15 cellular contexts compared by ENCODE assay signal in the genomic region with DNA sequence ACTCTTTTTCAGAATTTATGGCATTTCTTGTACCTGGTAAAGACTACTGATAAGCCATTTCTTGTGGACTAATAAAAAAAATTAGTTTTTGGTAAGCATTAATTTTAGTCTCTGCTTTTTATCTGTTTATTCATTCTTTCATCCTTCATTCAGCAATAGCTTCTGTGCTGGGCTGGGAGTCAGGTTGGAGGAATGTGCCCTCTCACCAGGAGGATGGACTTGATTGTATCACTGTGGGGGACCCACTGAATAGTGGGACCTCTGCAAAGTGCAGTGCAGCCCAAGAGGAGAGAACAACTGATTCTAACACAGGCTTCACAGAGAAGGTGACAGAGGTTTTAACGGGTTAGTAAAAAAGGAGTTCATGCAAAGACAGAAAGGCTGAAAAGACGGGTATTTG.
"Had no signal": no experiment of that assay in that cellular context is flagged by ENCODE, and none has a peak within 500 bp of the region (broad histone marks: within the 10 kb centered on the region; RNA-seq: fewer than 3 reads in every experiment).

No MANE protein-coding gene starts in this region.

- DNase-seq: activated CD4-positive, CD25-positive, alpha-beta regulatory T cell treated with anti-CD3 and anti-CD28 coated beads, Interleukin-2, amount 50 U/mL, for 72 hours; activated naive CD4-positive, alpha-beta T cell; effector CD4-positive, alpha-beta T cell; esophagus squamous epithelium; hypothalamus; left ventricle myocardium superior; mucosa of descending colon; spleen; stomach; testis; upper lobe of left lung had no signal

- H3K9me3 Mint-ChIP-seq: activated T-helper 1 cell treated with anti-CD3 and anti-CD28 coated beads, Interleukin-12 subunit alpha, Interleukin-12 subunit beta, Interleukin-2, Interleukin-4 antibody, amounts not matched to agents 30 ng/mL and 10 ng/mL and 1 ng/mL, durations not matched to agents 14 hours and 24 hours and 36 hours; memory B cell had no signal

- H3K9me3 ChIP-seq: esophagus squamous epithelium, mucosa of descending colon, spleen, stomach, testis, upper lobe of left lung had no signal

- ATAC-seq: mucosa of descending colon, sciatic nerve had no signal

- H3K4me3 ChIP-seq: coronary artery, esophagus squamous epithelium, mucosa of descending colon, spleen, stomach, testis, upper lobe of left lung had no signal

- H3K4me3 Mint-ChIP-seq: activated T-helper 1 cell treated with anti-CD3 and anti-CD28 coated beads, Interleukin-12 subunit alpha, Interleukin-12 subunit beta, Interleukin-2, Interleukin-4 antibody, amounts not matched to agents 30 ng/mL and 10 ng/mL and 1 ng/mL, durations not matched to agents 14 hours and 24 hours and 36 hours; memory B cell had no signal

- H3K36me3 ChIP-seq: esophagus squamous epithelium, spleen, stomach, upper lobe of left lung had no signal

- H3K27ac Mint-ChIP-seq: activated T-helper 1 cell treated with anti-CD3 and anti-CD28 coated beads, Interleukin-12 subunit alpha, Interleukin-12 subunit beta, Interleukin-2, Interleukin-4 antibody, amounts not matched to agents 30 ng/mL and 10 ng/mL and 1 ng/mL, durations not matched to agents 14 hours and 24 hours and 36 hours; memory B cell had no signal

- H3K27ac ChIP-seq: coronary artery, esophagus squamous epithelium, spleen, testis, upper lobe of left lung had no signal

- H3K27me3 ChIP-seq: esophagus squamous epithelium, spleen, stomach, testis, upper lobe of left lung had no signal

- H3K27me3 Mint-ChIP-seq: memory B cell had no signal

- H3K4me1 ChIP-seq: testis had no signal
